In genomic region chr12:7869137-7869536, GRCh38 we compare ENCODE assay signal across 1 cellular context.
TF ChIP-seq lines count a peak whose summit lies in the region.

No MANE protein-coding gene starts in this region.

TF ChIP-seq in SK-N-SH, 30 proteins besides CTCF, POLR2A, EP300 and RAD21:
- peak; percentile 45 for TF ChIP-seq TCF12 (IDR thresholded peaks at IDR 0.05)
- TF ChIP-seq RXRA (IDR thresholded peaks at IDR 0.05; ENCODE audit: borderline replicate concordance, low read depth) = no peak
- peak; percentile 7; the same call in 1 of the 2 replicates for TF ChIP-seq JUND (IDR thresholded peaks at IDR 0.05)
- peak; percentile 7; the same call in 1 of the 2 replicates for TF ChIP-seq FOSL2 (IDR thresholded peaks at IDR 0.05; ENCODE audit: borderline replicate concordance, low read depth)
